In genomic region chr7:80821781-80822180, GRCh38 we compare ENCODE assay signal across 14 cellular contexts.
"Had no signal": no experiment of that assay in that cellular context is flagged by ENCODE, and none has a peak within 500 bp of the region (broad histone marks: within the 10 kb centered on the region; RNA-seq: fewer than 3 reads in every experiment).

No MANE protein-coding gene starts in this region.

- H3K27ac ChIP-seq: parathyroid adenoma, right atrium auricular region had no signal

- H3K9me3 Mint-ChIP-seq: activated naive CD8-positive, alpha-beta T cell treated with anti-CD3 and anti-CD28 coated beads, Interleukin-2, amount 10 ng/mL, durations not matched to agents 7 days and 5 days; WTC11 had no signal

- H3K27ac Mint-ChIP-seq: activated CD8-positive, alpha-beta T cell treated with anti-CD3 and anti-CD28 coated beads, Interleukin-2, amount 10 ng/mL, durations not matched to agents 7 days and 5 days; activated naive CD8-positive, alpha-beta T cell treated with anti-CD3 and anti-CD28 coated beads, Interleukin-2, amount 10 ng/mL, durations not matched to agents 7 days and 5 days; immature natural killer cell; T-cell; WTC11 had no signal

- H3K27me3 ChIP-seq: right atrium auricular region had no signal

- H2AFZ ChIP-seq: parathyroid adenoma had no signal

- FAIRE-seq: small intestine, urothelium cell line had no signal

- H3K4me1 ChIP-seq: parathyroid adenoma had no signal

- H3K4me3 Mint-ChIP-seq: activated CD8-positive, alpha-beta T cell treated with anti-CD3 and anti-CD28 coated beads, Interleukin-2, amount 10 ng/mL, durations not matched to agents 7 days and 5 days; activated naive CD8-positive, alpha-beta T cell treated with anti-CD3 and anti-CD28 coated beads, Interleukin-2, amount 10 ng/mL, durations not matched to agents 7 days and 5 days; immature natural killer cell; T-cell; WTC11 had no signal

- H3K36me3 ChIP-seq: right atrium auricular region had no signal

- H3K27me3 Mint-ChIP-seq: activated naive CD8-positive, alpha-beta T cell treated with anti-CD3 and anti-CD28 coated beads, Interleukin-2, amount 10 ng/mL, durations not matched to agents 7 days and 5 days; T-cell had no signal

- H3K9me3 ChIP-seq: right atrium auricular region had no signal

- ATAC-seq: activated CD8-positive, alpha-beta T cell treated with anti-CD3 and anti-CD28 coated beads, Interleukin-2, amount 10 ng/mL, durations not matched to agents 7 days and 5 days; left lobe of liver; T-cell; WTC11 had no signal

- H3K4me1 Mint-ChIP-seq: activated naive CD8-positive, alpha-beta T cell treated with anti-CD3 and anti-CD28 coated beads, Interleukin-2, amount 10 ng/mL, durations not matched to agents 7 days and 5 days; immature natural killer cell; T-cell; WTC11 had no signal

- DNase-seq: activated CD4-positive, alpha-beta T cell treated with anti-CD3 and anti-CD28 coated beads for 48 hours; activated CD8-positive, alpha-beta memory T cell treated with anti-CD3 and anti-CD28 coated beads, Interleukin-2, amount 50 U/mL, for 48 hours; activated CD8-positive, alpha-beta T cell treated with anti-CD3 and anti-CD28 coated beads, Interleukin-2, amount 10 ng/mL, durations not matched to agents 7 days and 5 days; activated naive CD8-positive, alpha-beta T cell treated with anti-CD3 and anti-CD28 coated beads, Interleukin-2, amount 10 ng/mL, durations not matched to agents 7 days and 5 days; aorta; immature natural killer cell; small intestine; T-cell; T1000 had no signal

- H3K36me3 Mint-ChIP-seq: activated naive CD8-positive, alpha-beta T cell treated with anti-CD3 and anti-CD28 coated beads, Interleukin-2, amount 10 ng/mL, durations not matched to agents 7 days and 5 days; immature natural killer cell; T-cell; WTC11 had no signal

- H3K9ac ChIP-seq: parathyroid adenoma had no signal

- H3K4me3 ChIP-seq: right atrium auricular region had no signal
